17 cellular contexts compared by ENCODE assay signal in genomic region chr6:54451516-54451915, GRCh38.
DNase-seq lines count a peak whose midpoint lies in the region; TF ChIP-seq lines count a peak whose summit lies in the region.
"Had no signal": no experiment of that assay in that cellular context is flagged by ENCODE, and none has a peak within 500 bp of the region (broad histone marks: within the 10 kb centered on the region; RNA-seq: fewer than 3 reads in every experiment).

No MANE protein-coding gene starts in this region.

- H3K27me3 ChIP-seq in mammary epithelial cell (ENCODE audit: insufficient read depth, low read length) = no peaks in the 10 kb centered on the region
- H3K27me3 ChIP-seq: BLaER1 treated with 17β-estradiol and CSF1 and Interleukin-3, amounts not matched to agents 10 nM and 100 nM had no signal

- H3K27me3 Mint-ChIP-seq in MCF 10A (ENCODE audit: insufficient read depth, unreplicated experiment) = no peaks in the 10 kb centered on the region
- H3K27me3 Mint-ChIP-seq: B cell; CD4-positive, alpha-beta T cell had no signal

- CTCF ChIA-PET in mammary epithelial cell (lab: Charles Lee; ENCODE audit: low non-redundant PET) = no interaction called here
- CTCF ChIA-PET in MCF 10A (lab: Yijun Ruan, JAX) = no interaction called here

- DNase-seq in mammary epithelial cell (peak; percentile 54), MCF 10A (ENCODE audit: unreplicated experiment) (no peak), epithelial cell of esophagus (ENCODE audit: low read depth) (peak; percentile 58), germinal center (ENCODE audit: low spot score) (no peak), NCI-H1092 (lab: John Stamatoyannopoulos, UW) (no peak)
- DNase-seq: AML-193; Caco-2; Calu3; CD4-positive, alpha-beta T cell; CD8-positive, alpha-beta T cell; DMS79 treated with DMSO at 0.1 percent for 48 hours; GF-D8 had no signal

- in situ Hi-C loops in mammary epithelial cell (cut with MboI; ENCODE audit: low sequenced_read_pairs in 2 of 2) = no loop called here

- no peaks in the 10 kb centered on the region for H4K20me1 ChIP-seq in mammary epithelial cell (ENCODE audit: insufficient read depth, low read length)
- H4K20me1 ChIP-seq: BLaER1 treated with 17β-estradiol and CSF1 and Interleukin-3, amounts not matched to agents 10 nM and 100 nM had no signal

- no peaks in the 10 kb centered on the region for H3K9me3 Mint-ChIP-seq in MCF 10A (ENCODE audit: unreplicated experiment)
- H3K9me3 Mint-ChIP-seq: CD8-positive, alpha-beta T cell had no signal

- no peaks in the 10 kb centered on the region for H3K4me1 ChIP-seq in mammary epithelial cell (ENCODE audit: insufficient read depth, low read length)
- H3K4me1 ChIP-seq: A549; BLaER1 treated with 17β-estradiol and CSF1 and Interleukin-3, amounts not matched to agents 10 nM and 100 nM; Caco-2 had no signal

- H3K79me2 ChIP-seq in mammary epithelial cell (ENCODE audit: insufficient read depth, low read length) = no peaks in the 10 kb centered on the region

- H3K27ac Mint-ChIP-seq in MCF 10A (ENCODE audit: low read depth, unreplicated experiment) = no peak overlapping the region
- H3K27ac Mint-ChIP-seq: B cell; CD4-positive, alpha-beta T cell; CD8-positive, alpha-beta T cell had no signal

- no peak overlapping the region for H3K27ac ChIP-seq in mammary epithelial cell (ENCODE audit: insufficient read depth, low read depth, low read length)
- H3K27ac ChIP-seq: 22Rv1; A549; BLaER1 treated with 17β-estradiol and CSF1 and Interleukin-3, amounts not matched to agents 10 nM and 100 nM; C4-2B had no signal

- H3K4me1 Mint-ChIP-seq in MCF 10A (ENCODE audit: insufficient read depth, unreplicated experiment) = peaks cover 5% of the 10 kb centered on the region
- H3K4me1 Mint-ChIP-seq: B cell had no signal

- dilution Hi-C loops in mammary epithelial cell (cut with HindIII; ENCODE audit: low sequenced_read_pairs) = no loop called here

- POLR2A ChIA-PET in MCF 10A (lab: Yijun Ruan, JAX) = interaction anchor here (0.9 kb wide), 1 partner anchor 16 kb away, joined by 3 read pairs; no protein-coding TSS in a partner anchor

- H2AFZ ChIP-seq in mammary epithelial cell (ENCODE audit: low read depth, low read length) = no peak overlapping the region

- BruUV-seq in mammary epithelial cell (replicated peaks; lab: Mats Ljungman, UMichigan) (no TSS peak), MCF 10A (replicated peaks; lab: Mats Ljungman, UMichigan) (no TSS peak)

- H3K9ac ChIP-seq in mammary epithelial cell (ENCODE audit: insufficient read depth, low read length) = no peak overlapping the region
- H3K9ac ChIP-seq: BLaER1 treated with 17β-estradiol and CSF1 and Interleukin-3, amounts not matched to agents 10 nM and 100 nM had no signal

- no peak overlapping the region for H3K4me3 Mint-ChIP-seq in MCF 10A (ENCODE audit: unreplicated experiment)
- H3K4me3 Mint-ChIP-seq: B cell; CD4-positive, alpha-beta T cell; CD8-positive, alpha-beta T cell had no signal

- no peak overlapping the region for H3K4me2 ChIP-seq in mammary epithelial cell (ENCODE audit: insufficient read depth, low read depth, low read length)
- H3K4me2 ChIP-seq: A549; BLaER1 treated with 17β-estradiol and CSF1 and Interleukin-3, amounts not matched to agents 10 nM and 100 nM had no signal

- no peaks in the 10 kb centered on the region for H3K9me3 ChIP-seq in mammary epithelial cell (replicated peaks; ENCODE audit: insufficient read depth, low read length)
- H3K9me3 ChIP-seq: A549, Caco-2 had no signal

- H3K36me3 ChIP-seq in mammary epithelial cell (ENCODE audit: insufficient read depth, low read length) = no peaks in the 10 kb centered on the region
- H3K36me3 ChIP-seq: BLaER1 treated with 17β-estradiol and CSF1 and Interleukin-3, amounts not matched to agents 10 nM and 100 nM had no signal

- H3K36me3 Mint-ChIP-seq in MCF 10A (ENCODE audit: insufficient read depth, unreplicated experiment) = no peaks in the 10 kb centered on the region
- H3K36me3 Mint-ChIP-seq: CD8-positive, alpha-beta T cell had no signal

- TF ChIP-seq CTCF in mammary epithelial cell (conservative IDR thresholded peaks at IDR 0.05 in 1 of 2, IDR thresholded peaks at IDR 0.05 in 1 of 2; ENCODE audit: extremely low read depth in 1 of 2, insufficient read depth in 1 of 2, low read depth in 1 of 2, low read length in 2 of 2) (no peak), MCF 10A (IDR thresholded peaks at IDR 0.05; ENCODE audit: unreplicated experiment) (no peak), epithelial cell of esophagus (IDR thresholded peaks at IDR 0.05; ENCODE audit: insufficient read depth, low read depth, low read length, missing control alignments) (no peak)

- intact Hi-C loops in mammary epithelial cell (cut with micrococcal nuclease) = no loop called here
- intact Hi-C loops in MCF 10A (cut with micrococcal nuclease) = no loop called here

- H3K4me3 ChIP-seq in mammary epithelial cell (replicated peaks in 1 of 3; ENCODE audit: insufficient read depth in 1 of 3, low read depth in 2 of 3, low read length in 3 of 3) (no peak overlapping the region), epithelial cell of esophagus (ENCODE audit: low read length) (no peak overlapping the region)
- H3K4me3 ChIP-seq: A549; BLaER1 treated with 17β-estradiol and CSF1 and Interleukin-3, amounts not matched to agents 10 nM and 100 nM had no signal

Comparison
In these comparisons a context has a peak if more than half of its experiments do, and no peak if none do; other contexts are left out.
1. DNase-seq: peak in mammary epithelial cell (single experiment) and epithelial cell of esophagus (single experiment); none in MCF 10A (single experiment), germinal center (single experiment) and NCI-H1092 (single experiment).